In the genomic region with DNA sequence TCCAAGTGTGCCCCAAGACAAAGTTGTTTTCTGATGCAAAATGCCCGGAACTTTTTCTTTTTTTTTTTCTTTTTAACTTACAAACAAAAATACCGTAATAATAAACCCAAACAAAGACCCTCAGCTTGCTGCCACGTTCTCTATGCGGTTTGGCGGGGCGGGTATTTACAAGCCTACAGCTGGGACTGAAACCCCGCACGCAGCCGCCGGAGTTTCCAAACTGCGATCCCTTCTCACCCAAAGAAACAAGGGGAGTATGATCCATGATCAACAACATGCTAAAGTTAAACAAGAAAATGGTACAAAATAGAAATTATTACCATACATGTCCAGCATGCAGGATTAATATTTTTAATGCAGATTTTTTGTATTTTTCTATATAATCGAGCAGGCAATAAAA, we compare ENCODE assay signal across 14 cellular contexts. TPM values are rescaled to one million over a fixed set of nuclear protein-coding genes. Genes with fewer than 3 reads are reported as not detected.
DNase-seq lines count a peak whose midpoint lies in the region; TF ChIP-seq lines count a peak whose summit lies in the region.
"Had no signal": no experiment of that assay in that cellular context is flagged by ENCODE, and none has a peak within 500 bp of the region (broad histone marks: within the 10 kb centered on the region; RNA-seq: fewer than 3 reads in every experiment).

No MANE protein-coding gene starts in this region.

- no peak overlapping the region for H3K9ac ChIP-seq in mammary epithelial cell (ENCODE audit: insufficient read depth, low read length)

- intact Hi-C loops in MCF 10A (cut with micrococcal nuclease), result loop anchor here (1.0 to 10.0 kb wide), 4 partner anchors 124 to 275 kb away; no protein-coding TSS in a partner anchor
- intact Hi-C loops in mammary epithelial cell (cut with micrococcal nuclease), result loop anchor here (10.0 kb wide), 2 partner anchors 122 to 152 kb away; no protein-coding TSS in a partner anchor

- POLR2A ChIA-PET in MCF 10A (lab: Yijun Ruan, JAX), result interaction anchor here (0.6 to 7.2 kb wide), 16 partner anchors 9 to 526 kb away, joined by 3 to 114 read pairs (median 5); no protein-coding TSS in a partner anchor

- H3K27ac Mint-ChIP-seq in MCF 10A (ENCODE audit: low read depth, unreplicated experiment) (peak overlapping the region; percentile 40), nephron (peak overlapping the region; percentile 84 to 99 (median 90))
- H3K27ac Mint-ChIP-seq: activated naive CD8-positive, alpha-beta T cell treated with anti-CD3 and anti-CD28 coated beads, Interleukin-2, amount 50 U/mL, for 24 hours had no signal

- peak overlapping the region in 1 of 3 experiments; percentile 67 for H3K4me3 ChIP-seq in mammary epithelial cell (replicated peaks in 1 of 3; ENCODE audit: insufficient read depth in 1 of 3, low read depth in 2 of 3, low read length in 3 of 3)
- peak overlapping the region; percentile 50 for H3K4me3 ChIP-seq in fibroblast of mammary gland (ENCODE audit: control insufficient read depth, low read depth, low read length)
- peak overlapping the region; percentile 52 for H3K4me3 ChIP-seq in urinary bladder (ENCODE audit: low read depth, low read length)

- CTCF ChIA-PET in MCF 10A (lab: Yijun Ruan, JAX) (interaction anchor here (0.6 to 5.3 kb wide), 9 partner anchors 10 to 1162 kb away, joined by 3 to 75 read pairs (median 4); no protein-coding TSS in a partner anchor), mammary epithelial cell (lab: Charles Lee; ENCODE audit: low non-redundant PET) (no interaction called here)

- H3K4me2 ChIP-seq in mammary epithelial cell (ENCODE audit: insufficient read depth, low read depth, low read length), result no peak overlapping the region

- H3K27me3 Mint-ChIP-seq in MCF 10A (ENCODE audit: insufficient read depth, unreplicated experiment) (no peaks in the 10 kb centered on the region), nephron (ENCODE audit: low read depth) (peaks cover 90% of the 10 kb centered on the region)

- H3K4me1 ChIP-seq in mammary epithelial cell (ENCODE audit: insufficient read depth, low read length), result peaks cover 29% of the 10 kb centered on the region
- H3K4me1 ChIP-seq in urinary bladder (ENCODE audit: insufficient read depth), result no peaks in the 10 kb centered on the region

- no peaks in the 10 kb centered on the region for H3K79me2 ChIP-seq in mammary epithelial cell (ENCODE audit: insufficient read depth, low read length)

- H3K4me3 Mint-ChIP-seq in MCF 10A (ENCODE audit: unreplicated experiment) (peak overlapping the region; percentile 81), nephron (peak overlapping the region; percentile 94 to 98 (median 97))
- H3K4me3 Mint-ChIP-seq: activated naive CD8-positive, alpha-beta T cell treated with anti-CD3 and anti-CD28 coated beads, Interleukin-2, amount 50 U/mL, for 24 hours had no signal

- no peaks in the 10 kb centered on the region for H3K9me3 ChIP-seq in mammary epithelial cell (replicated peaks; ENCODE audit: insufficient read depth, low read length)

- in situ Hi-C loops in mammary epithelial cell (cut with MboI; ENCODE audit: low sequenced_read_pairs in 2 of 2), result loop anchor here (25.0 kb wide), 2 partner anchors 800 to 1425 kb away; no protein-coding TSS in a partner anchor

- TF ChIP-seq CTCF in MCF 10A (IDR thresholded peaks at IDR 0.05; ENCODE audit: unreplicated experiment) (no peak), mammary epithelial cell (conservative IDR thresholded peaks at IDR 0.05 in 1 of 2, IDR thresholded peaks at IDR 0.05 in 1 of 2; ENCODE audit: extremely low read depth in 1 of 2, insufficient read depth in 1 of 2, low read depth in 1 of 2, low read length in 2 of 2) (no peak), fibroblast of mammary gland (conservative IDR thresholded peaks at IDR 0.05; ENCODE audit: control insufficient read depth, insufficient read depth, low read depth, low read length) (no peak), nephron (IDR thresholded peaks at IDR 0.05; ENCODE audit: unreplicated experiment in 3 of 3) (no peak)

- H2AFZ ChIP-seq in mammary epithelial cell (ENCODE audit: low read depth, low read length), result no peak overlapping the region

- H3K27ac ChIP-seq in mammary epithelial cell (ENCODE audit: insufficient read depth, low read depth, low read length) (no peak overlapping the region), urinary bladder (ENCODE audit: low read depth) (no peak overlapping the region)

- peaks cover 16% of the 10 kb centered on the region for H3K4me1 Mint-ChIP-seq in MCF 10A (ENCODE audit: insufficient read depth, unreplicated experiment)
- H3K4me1 Mint-ChIP-seq in nephron, result peaks cover 38% of the 10 kb centered on the region

- BruUV-seq in MCF 10A (replicated peaks; lab: Mats Ljungman, UMichigan) (no TSS peak), mammary epithelial cell (replicated peaks; lab: Mats Ljungman, UMichigan) (no TSS peak)

- WGBS in mammary epithelial cell (ENCODE audit: low coverage, missing lambda C conversion rate), result 89% methylated on average over 12 of the region's 12 CpGs
- WGBS in urinary bladder, result 53% methylated on average over 12 of the region's 12 CpGs

- H3K27me3 ChIP-seq in mammary epithelial cell (ENCODE audit: insufficient read depth, low read length), result peaks cover 30% of the 10 kb centered on the region

- H4K20me1 ChIP-seq in mammary epithelial cell (ENCODE audit: insufficient read depth, low read length), result no peaks in the 10 kb centered on the region

- dilution Hi-C loops in mammary epithelial cell (cut with HindIII; ENCODE audit: low sequenced_read_pairs), result no loop called here

- H3K36me3 ChIP-seq in mammary epithelial cell (ENCODE audit: insufficient read depth, low read length) (no peaks in the 10 kb centered on the region), urinary bladder (ENCODE audit: insufficient read depth) (no peaks in the 10 kb centered on the region)

- peak; percentile 15 for DNase-seq in MCF 10A (ENCODE audit: unreplicated experiment)
- no peak for DNase-seq in mammary epithelial cell
- no peak for DNase-seq in fibroblast of mammary gland (ENCODE audit: low read depth)
- no peak for DNase-seq in NCI-H1436 treated with DMSO at 0.1 percent for 48 hours (lab: John Stamatoyannopoulos, UW)
- no peak for DNase-seq in OCI-M1 (lab: John Stamatoyannopoulos, UW)
- DNase-seq in EL, result no peak
- DNase-seq: 8988T; activated CD4-positive, alpha-beta T cell treated with anti-CD3 and anti-CD28 coated beads for 1 hour; activated naive CD8-positive, alpha-beta T cell treated with anti-CD3 and anti-CD28 coated beads, Interleukin-2, amount 50 U/mL, for 24 hours; NCI-H1694; stimulated activated CD4-positive, alpha-beta T cell treated with anti-CD3 and anti-CD28 coated beads, Interleukin-12 subunit alpha, Interleukin-12 subunit beta, amount 100 ng/mL, for 4 hours; stimulated activated naive CD4-positive, alpha-beta T cell treated with Interleukin-2 at 50 U/mL for 16 hours had no signal

- H3K36me3 Mint-ChIP-seq in MCF 10A (ENCODE audit: insufficient read depth, unreplicated experiment) (peaks cover 64% of the 10 kb centered on the region), nephron (ENCODE audit: low read depth) (peaks cover 55% of the 10 kb centered on the region)

- H3K9me3 Mint-ChIP-seq in MCF 10A (ENCODE audit: unreplicated experiment) (no peaks in the 10 kb centered on the region), nephron (peaks cover 2% of the 10 kb centered on the region)
- H3K9me3 Mint-ChIP-seq: activated naive CD8-positive, alpha-beta T cell treated with anti-CD3 and anti-CD28 coated beads, Interleukin-2, amount 50 U/mL, for 24 hours had no signal

RNA-seq across cellular contexts. Expression of a gene that starts 2.1 kb away (rescaled TPM):
- total RNA-seq in MCF 10A (2022) (15.9 and 19.7 TPM in 2 replicates), mammary epithelial cell (1 to 10 TPM in 1 of 2 donors, under 1 TPM in 1; 0.47 to 6.5 TPM), urinary bladder (9.1 TPM)
- polyA plus RNA-seq in mammary epithelial cell (0.16 TPM), urinary bladder (20.0 TPM)
- polyA minus RNA-seq in mammary epithelial cell, result not detected
